In genomic region chr6:169046021-169046420, GRCh38 we compare ENCODE assay signal across 16 cellular contexts.
"Had no signal": no experiment of that assay in that cellular context is flagged by ENCODE, and none has a peak within 500 bp of the region (broad histone marks: within the 10 kb centered on the region; RNA-seq: fewer than 3 reads in every experiment).

No MANE protein-coding gene starts in this region.

- H3K27me3 ChIP-seq: body of pancreas, cardiac muscle cell, heart left ventricle, thyroid gland had no signal

- H3K4me1 ChIP-seq: body of pancreas, heart left ventricle, thyroid gland had no signal

- H3K27me3 Mint-ChIP-seq: activated naive CD8-positive, alpha-beta T cell treated with anti-CD3 and anti-CD28 coated beads, Interleukin-2, amount 10 ng/mL, durations not matched to agents 7 days and 5 days had no signal

- H3K4me1 Mint-ChIP-seq: activated naive CD8-positive, alpha-beta T cell treated with anti-CD3 and anti-CD28 coated beads, Interleukin-2, amount 10 ng/mL, durations not matched to agents 7 days and 5 days; memory B cell had no signal

- H3K9me3 Mint-ChIP-seq: activated CD4-positive, alpha-beta memory T cell treated with anti-CD3 and anti-CD28 coated beads for 36 hours; activated naive CD4-positive, alpha-beta T cell treated with anti-CD3 and anti-CD28 coated beads for 36 hours; activated naive CD8-positive, alpha-beta T cell treated with anti-CD3 and anti-CD28 coated beads, Interleukin-2, amount 10 ng/mL, durations not matched to agents 7 days and 5 days; activated T-cell treated with anti-CD3 and anti-CD28 coated beads, Interleukin-2, amount 50 U/mL, for 72 hours; memory B cell; nephron had no signal

- H3K9me3 ChIP-seq: body of pancreas, heart left ventricle, thyroid gland had no signal

- H3K36me3 Mint-ChIP-seq: activated CD4-positive, alpha-beta memory T cell treated with anti-CD3 and anti-CD28 coated beads for 36 hours; activated naive CD8-positive, alpha-beta T cell treated with anti-CD3 and anti-CD28 coated beads, Interleukin-2, amount 10 ng/mL, durations not matched to agents 7 days and 5 days; memory B cell had no signal

- H3K36me3 ChIP-seq: cardiac muscle cell, heart left ventricle, thyroid gland had no signal

- H3K4me3 ChIP-seq: body of pancreas, cardiac muscle cell, heart left ventricle, thyroid gland had no signal

- H3K4me3 Mint-ChIP-seq: activated CD4-positive, alpha-beta memory T cell treated with anti-CD3 and anti-CD28 coated beads for 36 hours; activated naive CD4-positive, alpha-beta T cell treated with anti-CD3 and anti-CD28 coated beads for 36 hours; activated naive CD8-positive, alpha-beta T cell treated with anti-CD3 and anti-CD28 coated beads, Interleukin-2, amount 10 ng/mL, durations not matched to agents 7 days and 5 days; activated T-cell treated with anti-CD3 and anti-CD28 coated beads, Interleukin-2, amount 50 U/mL, for 72 hours; memory B cell; nephron had no signal

- DNase-seq: activated CD4-positive, alpha-beta memory T cell treated with anti-CD3 and anti-CD28 coated beads for 36 hours; activated CD4-positive, alpha-beta T cell treated with anti-CD3 and anti-CD28 coated beads for 48 hours; activated effector memory CD4-positive, alpha-beta T cell treated with Interleukin-2 at 50 U/mL for 16 hours; activated naive CD4-positive, alpha-beta T cell treated with anti-CD3 and anti-CD28 coated beads for 36 hours; activated naive CD8-positive, alpha-beta T cell treated with anti-CD3 and anti-CD28 coated beads, Interleukin-2, amount 10 ng/mL, durations not matched to agents 7 days and 5 days; activated T-cell treated with anti-CD3 and anti-CD28 coated beads, Interleukin-2, amount 50 U/mL, for 72 hours; body of pancreas; effector memory CD4-positive, alpha-beta T cell; heart left ventricle; left colon; stimulated activated CD4-positive, alpha-beta T cell treated with anti-CD3 and anti-CD28 coated beads, Interleukin-4, amount 100 ng/mL, for 24 hours; stimulated activated naive CD4-positive, alpha-beta T cell treated with Interleukin-2 at 50 U/mL for 16 hours had no signal

- H3K27ac ChIP-seq: body of pancreas, cardiac muscle cell, heart left ventricle, thyroid gland had no signal

- H3K27ac Mint-ChIP-seq: activated CD4-positive, alpha-beta memory T cell treated with anti-CD3 and anti-CD28 coated beads for 36 hours; activated naive CD4-positive, alpha-beta T cell treated with anti-CD3 and anti-CD28 coated beads for 36 hours; activated naive CD8-positive, alpha-beta T cell treated with anti-CD3 and anti-CD28 coated beads, Interleukin-2, amount 10 ng/mL, durations not matched to agents 7 days and 5 days; activated T-cell treated with anti-CD3 and anti-CD28 coated beads, Interleukin-2, amount 50 U/mL, for 72 hours; memory B cell had no signal

- ATAC-seq: activated T-cell treated with anti-CD3 and anti-CD28 coated beads, Interleukin-2, amount 50 U/mL, for 72 hours; body of pancreas; left colon had no signal
